ENCODE assay signal across 8 cellular contexts in the genomic region with DNA sequence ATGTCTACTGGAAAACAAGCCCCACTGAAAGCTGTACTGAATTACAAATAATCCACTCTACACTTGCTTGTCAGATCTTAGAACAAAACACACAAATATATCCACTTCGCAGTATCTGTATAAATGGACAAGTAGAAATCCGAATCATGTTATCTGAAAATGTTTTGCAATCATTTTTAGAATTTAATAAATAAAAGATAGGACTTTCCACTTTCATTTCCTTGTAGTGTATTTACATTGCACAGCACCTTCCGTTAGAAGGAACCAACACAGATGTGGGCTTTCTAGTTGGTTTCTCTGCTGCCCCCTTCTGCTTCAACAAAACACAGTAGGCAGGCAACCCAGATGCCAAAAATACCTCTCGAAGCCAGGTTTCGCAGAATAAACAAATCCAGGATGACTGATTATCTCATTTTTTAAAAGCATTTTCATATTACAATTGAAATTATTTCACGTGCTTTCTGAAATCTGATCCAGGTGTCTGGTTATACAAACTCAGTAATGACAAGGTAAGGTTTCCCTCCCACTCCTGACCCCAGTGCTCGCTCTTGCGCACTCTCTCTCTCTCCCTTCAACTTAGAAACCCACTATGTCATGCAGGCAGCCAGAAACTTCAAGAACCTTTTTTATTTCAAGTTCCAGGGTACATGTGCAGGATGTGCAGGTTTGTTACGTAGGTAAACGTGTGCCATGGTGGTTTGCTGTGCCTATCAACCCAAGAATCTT.
DNase-seq lines count a peak whose midpoint lies in the region; ATAC-seq and TF ChIP-seq lines count a peak whose summit lies in the region.

No MANE protein-coding gene starts in this region.

- H3K27ac ChIP-seq in 22Rv1: no peak overlapping the region
- H3K27ac ChIP-seq in MM.1S (ENCODE audit: low read length): no peak overlapping the region

- H3K36me3 ChIP-seq in MM.1S (replicated peaks; ENCODE audit: insufficient read depth, low read length): no peaks in the 10 kb centered on the region

- H4K20me1 ChIP-seq in MM.1S (ENCODE audit: insufficient read depth, low read length): no peaks in the 10 kb centered on the region

- H3K9ac ChIP-seq in MM.1S (ENCODE audit: low read length): no peak overlapping the region

- no peaks in the 10 kb centered on the region for H3K9me3 ChIP-seq in MM.1S (replicated peaks; ENCODE audit: insufficient read depth, low read length)

- POLR2A ChIA-PET in HEK293T (lab: Yijun Ruan, JAX): no interaction called here

- H3K9me2 ChIP-seq in MM.1S (replicated peaks; ENCODE audit: insufficient read depth, low read length): no peaks in the 10 kb centered on the region

- in situ Hi-C loops in astrocyte of the spinal cord (cut with HindIII; ENCODE audit: low sequenced_read_pairs): no loop called here

- no peaks in the 10 kb centered on the region for H3K79me2 ChIP-seq in MM.1S (ENCODE audit: low read length)

- DNase-seq in GM12865 (ENCODE audit: low read depth) (peak; percentile 64), HEK293T (ENCODE audit: extremely low spot score) (peak; percentile 26), MM.1S (peak; percentile 31), SKM-1 (lab: John Stamatoyannopoulos, UW; ENCODE audit: unreplicated experiment) (peak; percentile 58), astrocyte of the spinal cord (ENCODE audit: low read depth, low spot score) (peak; percentile 59), iris pigment epithelial cell (ENCODE audit: low read depth) (peak; percentile 78)
- DNase-seq in stimulated activated naive CD8-positive, alpha-beta T cell treated with anti-CD3 and anti-CD28 coated beads, Interleukin-15, Interleukin-2, amounts not matched to agents 100 U/mL and 50 U/mL, for 24 hours: peak; percentile 6

- peak; percentile 77 for TF ChIP-seq CTCF in 22Rv1 (IDR thresholded peaks at IDR 0.05)
- peak; percentile 27 for TF ChIP-seq CTCF in GM12865 (IDR thresholded peaks at IDR 0.05; ENCODE audit: insufficient read depth, low read depth, low read length, missing control alignments)
- peak; percentile 17; the same call in 1 of the 2 replicates for TF ChIP-seq CTCF in MM.1S (IDR thresholded peaks at IDR 0.05; ENCODE audit: low read length)
- TF ChIP-seq CTCF in astrocyte of the spinal cord (IDR thresholded peaks at IDR 0.05; ENCODE audit: low read depth, low read length): peak; percentile 53

- H3K4me3 ChIP-seq in GM12865 (ENCODE audit: low read depth, low read length) (no peak overlapping the region), MM.1S (ENCODE audit: low read length) (no peak overlapping the region), astrocyte of the spinal cord (ENCODE audit: low read depth, low read length) (no peak overlapping the region)

- peak; percentile 72 for ATAC-seq in stimulated activated naive CD8-positive, alpha-beta T cell treated with anti-CD3 and anti-CD28 coated beads, Interleukin-15, Interleukin-2, amounts not matched to agents 100 U/mL and 50 U/mL, for 24 hours

- H3K4me1 ChIP-seq in MM.1S (ENCODE audit: low read length): no peaks in the 10 kb centered on the region

- no peaks in the 10 kb centered on the region for H3F3A ChIP-seq in MM.1S (ENCODE audit: insufficient read depth, low read length)

- H3K27me3 ChIP-seq in MM.1S (replicated peaks; ENCODE audit: insufficient read depth, low read length): no peaks in the 10 kb centered on the region

- CTCF ChIA-PET in HEK293T (lab: Yijun Ruan, JAX): no interaction called here

- no peak overlapping the region for H3K4me2 ChIP-seq in MM.1S (ENCODE audit: low read depth, low read length)

- no peak overlapping the region for H2AFZ ChIP-seq in MM.1S (ENCODE audit: low read length)

TF ChIP-seq in HEK293T, 16 proteins besides CTCF, POLR2A, EP300 and RAD21:
- TF ChIP-seq ELF4 (IDR thresholded peaks at IDR 0.05): no peak
- TF ChIP-seq LEF1 (IDR thresholded peaks at IDR 0.05; ENCODE audit: borderline replicate concordance): no peak
- no peak for TF ChIP-seq BHLHE40 (IDR thresholded peaks at IDR 0.05; ENCODE audit: borderline replicate concordance)
- TF ChIP-seq, protein P1, sequence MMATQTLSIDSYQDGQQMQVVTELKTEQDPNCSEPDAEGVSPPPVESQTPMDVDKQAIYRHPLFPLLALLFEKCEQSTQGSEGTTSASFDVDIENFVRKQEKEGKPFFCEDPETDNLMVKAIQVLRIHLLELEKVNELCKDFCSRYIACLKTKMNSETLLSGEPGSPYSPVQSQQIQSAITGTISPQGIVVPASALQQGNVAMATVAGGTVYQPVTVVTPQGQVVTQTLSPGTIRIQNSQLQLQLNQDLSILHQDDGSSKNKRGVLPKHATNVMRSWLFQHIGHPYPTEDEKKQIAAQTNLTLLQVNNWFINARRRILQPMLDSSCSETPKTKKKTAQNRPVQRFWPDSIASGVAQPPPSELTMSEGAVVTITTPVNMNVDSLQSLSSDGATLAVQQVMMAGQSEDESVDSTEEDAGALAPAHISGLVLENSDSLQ (IDR thresholded peaks at IDR 0.05): no peak
- TF ChIP-seq FOXK2 (IDR thresholded peaks at IDR 0.05): no peak
- TF ChIP-seq FOXM1 (IDR thresholded peaks at IDR 0.05; ENCODE audit: borderline replicate concordance): no peak
- no peak for TF ChIP-seq CTBP1 (IDR thresholded peaks at IDR 0.05; ENCODE audit: borderline replicate concordance)
- no peak for TF ChIP-seq ARNT (IDR thresholded peaks at IDR 0.05)
- no peak for TF ChIP-seq TARDBP (IDR thresholded peaks at IDR 0.05)
- TF ChIP-seq HDGF (IDR thresholded peaks at IDR 0.05; ENCODE audit: borderline replicate concordance): no peak
- no peak for TF ChIP-seq SUZ12 (IDR thresholded peaks at IDR 0.05)
TF ChIP-seq in HEK293T: peak in this region for 0.

Comparison
In these comparisons a context has a peak if more than half of its experiments do, and no peak if none do; other contexts are left out.
1. CTCF ChIP-seq: peak in every context shown above with its lines; median percentile 77 in 22Rv1; 53 in astrocyte of the spinal cord; 27 in GM12865; 17 in MM.1S.
2. DNase-seq: peak in every context shown above with its lines; median percentile 78 in iris pigment epithelial cell; 64 in GM12865; 59 in astrocyte of the spinal cord; 58 in SKM-1; 31 in MM.1S; 26 in HEK293T; 6 in stimulated activated naive CD8-positive, alpha-beta T cell treated with anti-CD3 and anti-CD28 coated beads, Interleukin-15, Interleukin-2, amounts not matched to agents 100 U/mL and 50 U/mL, for 24 hours.